In the genomic region with DNA sequence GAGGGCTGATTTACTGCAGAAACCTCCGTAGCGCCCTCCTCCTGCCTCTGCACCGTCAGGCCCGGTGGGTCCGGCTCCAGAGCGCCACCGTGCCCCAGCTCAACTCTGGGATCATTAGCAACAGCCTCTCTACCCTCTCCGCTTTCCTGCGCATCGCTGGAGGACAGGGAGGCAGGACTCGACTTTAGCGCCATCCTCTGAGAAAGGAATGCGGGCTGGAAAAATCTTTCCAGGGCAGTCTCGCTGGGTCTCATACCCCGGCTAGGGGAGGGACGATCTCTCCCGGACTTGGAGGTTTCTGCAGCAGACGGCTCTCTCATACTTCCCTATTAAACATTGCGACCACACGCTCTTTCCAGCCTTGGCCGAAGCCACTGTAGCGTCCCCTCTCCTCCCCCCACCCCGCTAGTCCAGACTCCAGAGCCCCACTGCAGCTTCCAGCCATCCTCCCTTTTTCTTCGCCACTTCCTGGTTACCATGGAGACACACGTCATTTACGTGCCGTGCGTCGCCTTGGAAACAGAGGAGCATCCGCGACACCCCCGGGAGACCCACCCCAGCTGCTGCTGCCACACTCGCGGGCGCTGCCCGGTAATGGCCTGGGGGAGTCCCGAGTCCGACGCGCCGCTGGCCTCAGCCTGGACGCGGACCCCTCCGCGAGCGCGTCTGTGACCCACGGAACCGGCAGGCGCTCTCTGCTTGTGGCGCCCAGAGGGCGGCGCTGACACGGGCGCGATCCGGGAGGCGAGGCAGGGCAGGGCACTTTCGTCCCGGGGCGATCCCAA, we compare ENCODE assay signal across 8 cellular contexts. TPM values are rescaled to one million over a fixed set of nuclear protein-coding genes. Genes with fewer than 3 reads are reported as not detected.
DNase-seq lines count a peak whose midpoint lies in the region; ATAC-seq lines count a peak whose summit lies in the region.

TSS of gene CCDC184 (plus strand) at position 554 of the 785 bp plus-strand sequence. CDS start 479 bp downstream, outside the sequence.

- intact Hi-C loops in left colon (cut with DNase I, micrococcal nuclease): no loop called here

- peak; percentile 19 for DNase-seq in NCI-H345 (lab: John Stamatoyannopoulos, UW)
- no peak for DNase-seq in NCI-H345 treated with DMSO at 0.1 percent for 48 hours (lab: John Stamatoyannopoulos, UW; ENCODE audit: unreplicated experiment)
- DNase-seq in NCI-H2171 (lab: John Stamatoyannopoulos, UW): peak; percentile 90
- DNase-seq in activated CD4-positive, alpha-beta T cell treated with anti-CD3 and anti-CD28 coated beads for 48 hours: peak; percentile 72
- DNase-seq in left colon: peak; percentile 58 to 63
- peak in 3 of 4 experiments; percentile 28 to 61 (median 52) for DNase-seq in stimulated activated CD4-positive, alpha-beta T cell treated with anti-CD3 and anti-CD28 coated beads, Interleukin-1b, Interleukin-23, amount 100 ng/mL, for 24 hours (ENCODE audit: low read depth in 4 of 4, low spot score in 1 of 4)

- ATAC-seq in HG02970 (IDR thresholded peaks at IDR 0.05; ENCODE audit: low FRiP score, unreplicated experiment) (peak; percentile 49), left colon (peak; percentile 82)

- H3K27ac ChIP-seq in cingulate gyrus (ENCODE audit: low read depth, low read length): peak within 1 kb of the TSS; percentile 49

RNA-seq across cellular contexts. Expression of gene CCDC184, which starts in this region (rescaled TPM):
- under 1 TPM; 0.15 to 0.50 TPM for total RNA-seq in left colon

Comparison
In these comparisons a context has a peak if more than half of its experiments do, and no peak if none do; other contexts are left out.
1. Peak in DNase-seq and ATAC-seq in left colon; RNA of the gene not detected or under 1 TPM.